ENCODE assay signal across 8 cellular contexts in genomic region chr5:143229896-143230675, GRCh38.
A peak's percentile ranks its signal among the peaks of the same experiment; 100 is the strongest.
DNase-seq lines count a peak whose midpoint lies in the region; ATAC-seq and TF ChIP-seq lines count a peak whose summit lies in the region.

No MANE protein-coding gene starts in this region.

- TF ChIP-seq POLR2A in lower leg skin (IDR thresholded peaks at IDR 0.05) = no peak

- DNase-seq in GM13977 (ENCODE audit: low spot score) = peak; percentile 79
- peak; percentile 71 for DNase-seq in activated effector memory CD4-positive, alpha-beta T cell treated with anti-CD3 and anti-CD28 coated beads, Interleukin-2, amount 50 U/mL, for 16 hours
- DNase-seq in lower leg skin (ENCODE audit: low spot score in 2 of 2) = peak; percentile 51 to 90
- DNase-seq in AML-193 (lab: John Stamatoyannopoulos, UW) = no peak
- no peak for DNase-seq in GOT3 (lab: John Stamatoyannopoulos, UW)
- no peak for DNase-seq in A172 (ENCODE audit: low spot score)

- peak; percentile 89 for ATAC-seq in GM21360 (IDR thresholded peaks at IDR 0.05; ENCODE audit: unreplicated experiment)
- peak; percentile 82 for ATAC-seq in HG03521 (IDR thresholded peaks at IDR 0.05; ENCODE audit: unreplicated experiment)

- in situ Hi-C loops in GM13977 (cut with MboI; ENCODE audit: low pct_unique_long_range_greater_than_20kb, low sequenced_read_pairs, unreplicated experiment) = no loop called here

- TF ChIP-seq CTCF in GM13977 (IDR thresholded peaks at IDR 0.05; ENCODE audit: extremely low read depth, insufficient read depth, missing control alignments) (no peak), lower leg skin (IDR thresholded peaks at IDR 0.05) (no peak)

- H3K4me3 ChIP-seq in lower leg skin (ENCODE audit: low read depth, poor library complexity, severe bottlenecking) = no peak overlapping the region

- intact Hi-C loops in lower leg skin (cut with DNase I; ENCODE audit: low total_unique reads) = no loop called here

- WGBS in lower leg skin, 2 donors = 29 to 31% methylated on average over 10 of the region's 10 CpGs

Comparison
In these comparisons a context has a peak if more than half of its experiments do, and no peak if none do; other contexts are left out.
1. DNase-seq: peak in GM13977 (single experiment), activated effector memory CD4-positive, alpha-beta T cell treated with anti-CD3 and anti-CD28 coated beads, Interleukin-2, amount 50 U/mL, for 16 hours (single experiment) and lower leg skin (2 of 2); none in AML-193 (0 of 2), GOT3 (single experiment) and A172 (single experiment).